ENCODE assay signal across 12 cellular contexts in the genomic region with DNA sequence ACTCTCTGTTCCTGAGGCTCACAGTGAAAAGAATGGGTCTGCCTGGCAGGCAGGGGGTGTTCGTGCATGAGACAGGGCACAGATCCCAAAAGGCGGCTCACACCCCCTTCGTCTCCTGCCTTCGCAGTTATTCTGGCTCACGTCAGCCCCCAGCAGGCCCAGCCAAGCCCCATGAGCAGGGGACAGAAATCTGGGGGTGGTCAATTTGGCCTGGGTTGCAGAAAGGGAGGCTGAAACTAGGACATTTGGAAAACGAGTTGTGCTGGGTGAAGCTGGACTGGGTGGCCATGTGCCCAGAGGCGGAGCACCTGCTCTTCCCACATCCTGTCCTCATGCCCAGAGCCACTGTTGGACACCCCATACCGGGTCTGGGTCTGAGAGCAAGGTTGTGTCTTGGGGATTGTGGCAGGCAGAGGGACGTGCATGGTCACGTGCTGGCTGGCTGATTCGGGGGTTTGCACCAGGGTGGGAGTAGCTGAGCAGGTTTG.
DNase-seq lines count a peak whose midpoint lies in the region; ATAC-seq and TF ChIP-seq lines count a peak whose summit lies in the region.
"Had no signal": no experiment of that assay in that cellular context is flagged by ENCODE, and none has a peak within 500 bp of the region (broad histone marks: within the 10 kb centered on the region; RNA-seq: fewer than 3 reads in every experiment).

No MANE protein-coding gene starts in this region.

- no peak overlapping the region for H3K27ac ChIP-seq in CD4-positive, alpha-beta T cell (ENCODE audit: low read depth, low read length)
- H3K27ac ChIP-seq in RWPE2 (ENCODE audit: poor library complexity, severe bottlenecking), result peak overlapping the region; percentile 74
- H3K27ac ChIP-seq in prostate gland, result peak overlapping the region; percentile 27 to 36

- no peaks in the 10 kb centered on the region for H3K9me3 ChIP-seq in CD4-positive, alpha-beta T cell (ENCODE audit: control insufficient read depth, low read length)
- H3K9me3 ChIP-seq in RWPE2 (ENCODE audit: severe bottlenecking), result no peaks in the 10 kb centered on the region
- no peaks in the 10 kb centered on the region for H3K9me3 ChIP-seq in prostate gland
- H3K9me3 ChIP-seq: HAP-1 had no signal

- POLR2A ChIA-PET in CD4-positive, alpha-beta T cell (lab: Charles Lee), result no interaction called here

- H3K27me3 ChIP-seq in CD4-positive, alpha-beta T cell (ENCODE audit: control insufficient read depth, insufficient read depth, low read length), result no peaks in the 10 kb centered on the region
- H3K27me3 ChIP-seq in RWPE2 (ENCODE audit: insufficient read depth, poor library complexity, severe bottlenecking) (no peaks in the 10 kb centered on the region), prostate gland (replicated peaks; ENCODE audit: insufficient read depth) (no peaks in the 10 kb centered on the region)

- CTCF ChIA-PET in CD4-positive, alpha-beta T cell (lab: Charles Lee), result no interaction called here

- no peak for TF ChIP-seq CTCF in CD4-positive, alpha-beta T cell (IDR thresholded peaks at IDR 0.05)
- TF ChIP-seq CTCF in RWPE2 (IDR thresholded peaks at IDR 0.05; ENCODE audit: poor library complexity, severe bottlenecking), result no peak
- TF ChIP-seq CTCF in prostate gland (IDR thresholded peaks at IDR 0.05), result no peak

- DNase-seq in CD4-positive, alpha-beta T cell, result no peak
- DNase-seq in RWPE2 (ENCODE audit: low spot score) (no peak), head of caudate nucleus (peak in 34 of 42 donors; percentile 26 to 86 (median 65)), prostate gland (ENCODE audit: low spot score) (peak; percentile 13), NOMO-1 (lab: John Stamatoyannopoulos, UW; ENCODE audit: unreplicated experiment in 2 of 2) (no peak), NCI-H2107 treated with DMSO at 0.1 percent for 48 hours (lab: John Stamatoyannopoulos, UW; ENCODE audit: unreplicated experiment) (no peak), NCI-H2107 (lab: John Stamatoyannopoulos, UW) (no peak)
- DNase-seq: activated CD4-positive, CD25-positive, alpha-beta regulatory T cell treated with anti-CD3 and anti-CD28 coated beads, Interleukin-2, amount 50 U/mL, for 72 hours; activated naive CD4-positive, alpha-beta T cell; NCI-H446 treated with DMSO at 0.1 percent for 48 hours had no signal

- H3K27ac Mint-ChIP-seq in CD4-positive, alpha-beta T cell, result peak overlapping the region; percentile 14

- H3K4me3 Mint-ChIP-seq in CD4-positive, alpha-beta T cell, result no peak overlapping the region

- H3K4me3 ChIP-seq in RWPE2 (ENCODE audit: severe bottlenecking) (no peak overlapping the region), prostate gland (no peak overlapping the region)
- H3K4me3 ChIP-seq: HAP-1 had no signal

- H3K4me1 ChIP-seq in RWPE2 (ENCODE audit: insufficient read depth, poor library complexity, severe bottlenecking) (peaks cover 13% of the 10 kb centered on the region), prostate gland (replicated peaks) (no peaks in the 10 kb centered on the region)
- H3K4me1 ChIP-seq: HAP-1 had no signal

- WGBS in prostate gland, result 33% methylated on average over 11 of the region's 11 CpGs

- no peak for TF ChIP-seq POLR2A in prostate gland (IDR thresholded peaks at IDR 0.05)

- H3K36me3 ChIP-seq in RWPE2 (ENCODE audit: low read depth), result peaks cover 42% of the 10 kb centered on the region
- no peaks in the 10 kb centered on the region for H3K36me3 ChIP-seq in prostate gland
- H3K36me3 ChIP-seq: HAP-1 had no signal

- no peaks in the 10 kb centered on the region for H3K4me1 Mint-ChIP-seq in CD4-positive, alpha-beta T cell (ENCODE audit: low read depth)

- H3K36me3 Mint-ChIP-seq in CD4-positive, alpha-beta T cell (ENCODE audit: low read depth), result peaks cover 86% of the 10 kb centered on the region

- intact Hi-C loops in CD4-positive, alpha-beta T cell (cut with DNase I, micrococcal nuclease), result no loop called here
- intact Hi-C loops in head of caudate nucleus (cut with DNase I), result no loop called here
- intact Hi-C loops in prostate gland (cut with DNase I), result no loop called here

- no peaks in the 10 kb centered on the region for H3K9me3 Mint-ChIP-seq in CD4-positive, alpha-beta T cell

- ATAC-seq in CD4-positive, alpha-beta T cell (ENCODE audit: poor library complexity), result no peak
- no peak for ATAC-seq in RWPE2 (ENCODE audit: low read depth)
- ATAC-seq in GM21786 (IDR thresholded peaks at IDR 0.05; ENCODE audit: unreplicated experiment), result no peak

- H3K27me3 Mint-ChIP-seq in CD4-positive, alpha-beta T cell, result no peaks in the 10 kb centered on the region

Comparison
In these comparisons a context has a peak if more than half of its experiments do, and no peak if none do; other contexts are left out.
1. DNase-seq: peak in head of caudate nucleus (34 of 42) and prostate gland (single experiment); none in CD4-positive, alpha-beta T cell (0 of 10), RWPE2 (single experiment), NOMO-1 (0 of 2), NCI-H2107 treated with DMSO at 0.1 percent for 48 hours (single experiment) and NCI-H2107 (single experiment).